35 cellular contexts compared by ENCODE assay signal in genomic region chr6:117472667-117473066, GRCh38. TPM values are rescaled to one million over a fixed set of nuclear protein-coding genes. Genes with fewer than 3 reads are reported as not detected.
"Had no signal": no experiment of that assay in that cellular context is flagged by ENCODE, and none has a peak within 500 bp of the region (broad histone marks: within the 10 kb centered on the region; RNA-seq: fewer than 3 reads in every experiment).

No MANE protein-coding gene starts in this region.

- H3K9ac ChIP-seq: KMS-11 had no signal

- H3K4me2 ChIP-seq: KMS-11 had no signal

- DNase-seq: Karpas-422, Kasumi-1, KG1, MG63, MV-4-11, NCI-H1048, NCI-H1092, NCI-H1092 treated with DMSO at 0.1 percent for 48 hours, NCI-H1105, NCI-H1105 treated with DMSO at 0.1 percent for 48 hours, NCI-H1417, NCI-H1417 treated with DMSO at 0.1 percent for 48 hours, NCI-H1436, NCI-H1436 treated with DMSO at 0.1 percent for 48 hours, NCI-H146, NCI-H1694, NCI-H1694 treated with DMSO at 0.1 percent for 48 hours, NCI-H187, NCI-H187 treated with DMSO at 0.1 percent for 48 hours, NCI-H1930, NCI-H2029, NCI-H2029 treated with DMSO at 0.1 percent for 48 hours, NCI-H2081, NCI-H2081 treated with DMSO at 0.1 percent for 48 hours, NCI-H2107, NCI-H2171, NCI-H2171 treated with DMSO at 0.1 percent for 48 hours, NCI-H2227 treated with DMSO at 0.1 percent for 48 hours, NCI-H226, NCI-H345, NCI-H446, NCI-H446 treated with DMSO at 0.1 percent for 48 hours, NCI-H510A had no signal

- H3K27me3 ChIP-seq: MG63 had no signal

- H3K36me3 ChIP-seq: MG63 had no signal

- H3K27ac ChIP-seq: KMS-11 had no signal

- H3K4me3 ChIP-seq: MG63 had no signal

- H3K9me3 ChIP-seq: MG63 had no signal

RNA-seq across cellular contexts. Expression of gene ROS1, which starts 46.9 kb away (rescaled TPM):
- total RNA-seq: NCI-H460 had no signal
